1 cellular context compared by ENCODE assay signal in genomic region chr11:121365304-121365703, GRCh38.
TF ChIP-seq lines count a peak whose summit lies in the region.

No MANE protein-coding gene starts in this region.

TF ChIP-seq in GM23338, 12 proteins besides CTCF, POLR2A, EP300 and RAD21 (continued from another document):
- TF ChIP-seq ZNF462 (CRISPR knock-in tag; IDR thresholded peaks at IDR 0.05): no peak
- TF ChIP-seq REST (IDR thresholded peaks at IDR 0.05; ENCODE audit: unreplicated experiment): no peak
- no peak for TF ChIP-seq EZH2phosphoT487 (IDR thresholded peaks at IDR 0.05; ENCODE audit: unreplicated experiment)
